ENCODE assay signal across 7 cellular contexts in the genomic region with DNA sequence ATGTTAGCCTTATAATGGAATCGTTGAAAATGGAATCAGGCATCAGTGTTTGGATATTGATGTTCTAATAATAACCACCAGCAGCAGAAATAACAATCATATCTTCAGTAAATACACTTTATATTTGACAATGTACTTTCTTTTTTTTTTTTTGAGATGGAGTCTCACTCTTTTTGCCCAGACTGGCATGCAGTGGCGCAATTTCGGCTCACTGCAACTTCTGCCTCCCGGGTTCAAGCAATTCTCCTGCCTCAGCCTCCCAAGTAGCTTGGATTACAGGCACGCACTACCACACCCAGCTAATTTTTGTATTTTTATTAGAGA. TPM values are rescaled to one million over a fixed set of nuclear protein-coding genes. Genes with fewer than 3 reads are reported as not detected.
DNase-seq lines count a peak whose midpoint lies in the region; ATAC-seq, FAIRE-seq and TF ChIP-seq lines count a peak whose summit lies in the region.
"Not testable (repeated sequence)": the region's sequence is repeated elsewhere in the genome, so short reads cannot be mapped to it uniquely, and the experiment has no call there.

No MANE protein-coding gene starts in this region.

- H3K4me3 Mint-ChIP-seq in IgD-negative memory B cell, result peak overlapping the region; percentile 46 to 93 (median 68)
- H3K4me3 Mint-ChIP-seq in activated CD4-positive, alpha-beta T cell treated with anti-CD3 and anti-CD28 coated beads for 36 hours; osteocyte (ENCODE audit: unreplicated experiment): not testable (repeated sequence)
- H3K4me3 Mint-ChIP-seq in activated naive CD4-positive, alpha-beta T cell treated with anti-CD3 and anti-CD28 coated beads, Interleukin-2, amount 50 U/mL, for 24 hours, result peak overlapping the region; percentile 88
- peak overlapping the region; percentile 71 to 83 for H3K4me3 Mint-ChIP-seq in effector memory CD8-positive, alpha-beta T cell
- peak overlapping the region; percentile 66 to 68 for H3K4me3 Mint-ChIP-seq in stimulated activated naive CD8-positive, alpha-beta T cell treated with anti-CD3 and anti-CD28 coated beads, Interleukin-15, amount 100 ng/mL, for 72 hours

- not testable (repeated sequence) for H3K27ac ChIP-seq in kidney (ENCODE audit: low read depth in 2 of 2, low read length in 2 of 2)

- not testable (repeated sequence) for ATAC-seq in activated CD4-positive, alpha-beta T cell treated with anti-CD3 and anti-CD28 coated beads for 36 hours; effector memory CD8-positive, alpha-beta T cell (replicated peaks); stimulated activated naive CD8-positive, alpha-beta T cell treated with anti-CD3 and anti-CD28 coated beads, Interleukin-15, amount 100 ng/mL, for 72 hours

- POLR2A ChIA-PET in activated CD4-positive, alpha-beta T cell treated with anti-CD3 and anti-CD28 coated beads for 36 hours (lab: Charles Lee), result interaction anchor here (0.6 kb wide), 1 partner anchor 174 kb away, joined by 6 read pairs; no protein-coding TSS in a partner anchor

- H3K9me3 ChIP-seq in kidney (ENCODE audit: control insufficient read depth in 1 of 2, low read length in 2 of 2), result not testable (repeated sequence)

- not testable (repeated sequence) for DNase-seq in activated CD4-positive, alpha-beta T cell treated with anti-CD3 and anti-CD28 coated beads for 36 hours; effector memory CD8-positive, alpha-beta T cell; kidney; osteocyte (ENCODE audit: extremely low spot score, unreplicated experiment); stimulated activated naive CD8-positive, alpha-beta T cell treated with anti-CD3 and anti-CD28 coated beads, Interleukin-15, amount 100 ng/mL, for 72 hours

- not testable (repeated sequence) for H3K27me3 Mint-ChIP-seq in IgD-negative memory B cell; activated CD4-positive, alpha-beta T cell treated with anti-CD3 and anti-CD28 coated beads for 36 hours; activated naive CD4-positive, alpha-beta T cell treated with anti-CD3 and anti-CD28 coated beads, Interleukin-2, amount 50 U/mL, for 24 hours; effector memory CD8-positive, alpha-beta T cell; osteocyte (ENCODE audit: unreplicated experiment); stimulated activated naive CD8-positive, alpha-beta T cell treated with anti-CD3 and anti-CD28 coated beads, Interleukin-15, amount 100 ng/mL, for 72 hours

- peak overlapping the region; percentile 7 to 19 for H3K4me3 ChIP-seq in kidney (ENCODE audit: low read length in 2 of 2)

- intact Hi-C loops in activated CD4-positive, alpha-beta T cell treated with anti-CD3 and anti-CD28 coated beads for 36 hours (cut with DNase I, micrococcal nuclease); kidney (cut with DNase I): not testable (repeated sequence)

- not testable (repeated sequence) for TF ChIP-seq CTCF in kidney (IDR thresholded peaks at IDR 0.05; ENCODE audit: borderline replicate concordance, extremely low read depth, insufficient read depth); osteocyte (IDR thresholded peaks at IDR 0.05)

- H3K9ac ChIP-seq in kidney (ENCODE audit: low read length in 2 of 2), result not testable (repeated sequence)

- peaks cover 15 to 41% of the 10 kb centered on the region in 2 donors for H3K36me3 ChIP-seq in kidney (ENCODE audit: control insufficient read depth in 1 of 2, insufficient read depth in 2 of 2, low read length in 2 of 2)

- H3K4me1 Mint-ChIP-seq in IgD-negative memory B cell, result peaks cover 9 to 19% (median 15%) of the 10 kb centered on the region in 3 donors
- H3K4me1 Mint-ChIP-seq in activated CD4-positive, alpha-beta T cell treated with anti-CD3 and anti-CD28 coated beads for 36 hours, result peaks cover 20% of the 10 kb centered on the region
- H3K4me1 Mint-ChIP-seq in activated naive CD4-positive, alpha-beta T cell treated with anti-CD3 and anti-CD28 coated beads, Interleukin-2, amount 50 U/mL, for 24 hours, result peaks cover 33% of the 10 kb centered on the region
- peaks cover 7 to 22% of the 10 kb centered on the region in 2 donors for H3K4me1 Mint-ChIP-seq in effector memory CD8-positive, alpha-beta T cell (ENCODE audit: low read depth in 2 of 2)
- not testable (repeated sequence) for H3K4me1 Mint-ChIP-seq in osteocyte (ENCODE audit: unreplicated experiment)
- peaks cover 32% of the 10 kb centered on the region for H3K4me1 Mint-ChIP-seq in stimulated activated naive CD8-positive, alpha-beta T cell treated with anti-CD3 and anti-CD28 coated beads, Interleukin-15, amount 100 ng/mL, for 72 hours

- H3K36me3 Mint-ChIP-seq in IgD-negative memory B cell (peaks cover 12% of the 10 kb centered on the region), osteocyte (ENCODE audit: unreplicated experiment) (peaks cover 32% of the 10 kb centered on the region)
- peaks cover 47% of the 10 kb centered on the region for H3K36me3 Mint-ChIP-seq in activated CD4-positive, alpha-beta T cell treated with anti-CD3 and anti-CD28 coated beads for 36 hours (ENCODE audit: low read depth)
- H3K36me3 Mint-ChIP-seq in activated naive CD4-positive, alpha-beta T cell treated with anti-CD3 and anti-CD28 coated beads, Interleukin-2, amount 50 U/mL, for 24 hours, result peaks cover 19% of the 10 kb centered on the region
- peaks cover 56% of the 10 kb centered on the region for H3K36me3 Mint-ChIP-seq in effector memory CD8-positive, alpha-beta T cell (ENCODE audit: insufficient read depth)

- not testable (repeated sequence) for FAIRE-seq in kidney (lab: Jason Lieb, UNC)

- not testable (repeated sequence) for H3K9me3 Mint-ChIP-seq in IgD-negative memory B cell; activated CD4-positive, alpha-beta T cell treated with anti-CD3 and anti-CD28 coated beads for 36 hours (ENCODE audit: low read depth); activated naive CD4-positive, alpha-beta T cell treated with anti-CD3 and anti-CD28 coated beads, Interleukin-2, amount 50 U/mL, for 24 hours; effector memory CD8-positive, alpha-beta T cell; osteocyte (ENCODE audit: unreplicated experiment); stimulated activated naive CD8-positive, alpha-beta T cell treated with anti-CD3 and anti-CD28 coated beads, Interleukin-15, amount 100 ng/mL, for 72 hours

- CTCF ChIA-PET in activated CD4-positive, alpha-beta T cell treated with anti-CD3 and anti-CD28 coated beads for 36 hours (lab: Charles Lee), result interaction anchor here (1.0 to 1.2 kb wide), 2 partner anchors 123 to 207 kb away, joined by 3 read pairs; no protein-coding TSS in a partner anchor

- H3K4me1 ChIP-seq in kidney (ENCODE audit: control insufficient read depth in 1 of 2, insufficient read depth in 1 of 2, low read depth in 1 of 2, low read length in 2 of 2), result not testable (repeated sequence)

- peak overlapping the region in 2 of 3 donors; percentile 58 to 81 for H3K27ac Mint-ChIP-seq in IgD-negative memory B cell
- H3K27ac Mint-ChIP-seq in activated CD4-positive, alpha-beta T cell treated with anti-CD3 and anti-CD28 coated beads for 36 hours, result peak overlapping the region; percentile 73
- H3K27ac Mint-ChIP-seq in activated naive CD4-positive, alpha-beta T cell treated with anti-CD3 and anti-CD28 coated beads, Interleukin-2, amount 50 U/mL, for 24 hours, result peak overlapping the region; percentile 88
- H3K27ac Mint-ChIP-seq in effector memory CD8-positive, alpha-beta T cell, result peak overlapping the region; percentile 93
- H3K27ac Mint-ChIP-seq in osteocyte (ENCODE audit: unreplicated experiment), result peak overlapping the region; percentile 78
- H3K27ac Mint-ChIP-seq in stimulated activated naive CD8-positive, alpha-beta T cell treated with anti-CD3 and anti-CD28 coated beads, Interleukin-15, amount 100 ng/mL, for 72 hours, result peak overlapping the region in 1 of 2 donors; percentile 34

RNA-seq across cellular contexts. Expression of a gene that starts 10.2 kb away (rescaled TPM):
- polyA plus RNA-seq in IgD-negative memory B cell (27.5 TPM), kidney (ENCODE audit: insufficient read depth, low read depth, low replicate concordance) (17.3 TPM)
- 10 to 100 TPM; 65.3 to 74.6 TPM for total RNA-seq in activated CD4-positive, alpha-beta T cell treated with anti-CD3 and anti-CD28 coated beads for 36 hours
- total RNA-seq in kidney (35.6 TPM), osteocyte (44.5 and 45.4 TPM in 2 replicates)

RNA-seq across cellular contexts. Expression of a gene that starts 56.5 kb away (rescaled TPM):
- polyA plus RNA-seq in IgD-negative memory B cell (82.4 TPM), kidney (ENCODE audit: insufficient read depth, low read depth, low replicate concordance) (63.5 TPM)
- total RNA-seq in activated CD4-positive, alpha-beta T cell treated with anti-CD3 and anti-CD28 coated beads for 36 hours, result 10 to 100 TPM; 55.3 to 60.3 TPM
- total RNA-seq in kidney (15.7 TPM), osteocyte (22.7 and 23.0 TPM in 2 replicates)
